Comparison of ENCODE assay signal across 16 cellular contexts in genomic region chr2:28746504-28747111, GRCh38. TPM values are rescaled to one million over a fixed set of nuclear protein-coding genes. Genes with fewer than 3 reads are reported as not detected.
A peak's percentile ranks its signal among the peaks of the same experiment; 100 is the strongest.
DNase-seq lines count a peak whose midpoint lies in the region; ATAC-seq lines count a peak whose summit lies in the region.
"Had no signal": no experiment of that assay in that cellular context is flagged by ENCODE, and none has a peak within 500 bp of the region (broad histone marks: within the 10 kb centered on the region; RNA-seq: fewer than 3 reads in every experiment).

No MANE protein-coding gene starts in this region.

- H3K36me3 ChIP-seq in skeletal muscle satellite cell (ENCODE audit: insufficient read depth, low read length), result no peaks in the 10 kb centered on the region

- H3K36me3 Mint-ChIP-seq in activated naive CD8-positive, alpha-beta T cell treated with anti-CD3 and anti-CD28 coated beads, Interleukin-2, amount 50 U/mL, for 24 hours (ENCODE audit: low read depth), result no peaks in the 10 kb centered on the region
- H3K36me3 Mint-ChIP-seq in activated naive CD8-positive, alpha-beta T cell treated with anti-CD3 and anti-CD28 coated beads for 36 hours, result peaks cover 8% of the 10 kb centered on the region

- no peaks in the 10 kb centered on the region for H3K9me3 Mint-ChIP-seq in activated naive CD8-positive, alpha-beta T cell treated with anti-CD3 and anti-CD28 coated beads, Interleukin-2, amount 50 U/mL, for 24 hours
- H3K9me3 Mint-ChIP-seq in activated naive CD8-positive, alpha-beta T cell treated with anti-CD3 and anti-CD28 coated beads for 36 hours, result no peaks in the 10 kb centered on the region
- H3K9me3 Mint-ChIP-seq: H9 had no signal

- H3K4me3 ChIP-seq in skeletal muscle satellite cell (ENCODE audit: low read length), result no peak overlapping the region

- peaks cover 42% of the 10 kb centered on the region for H3K4me1 Mint-ChIP-seq in activated naive CD8-positive, alpha-beta T cell treated with anti-CD3 and anti-CD28 coated beads, Interleukin-2, amount 50 U/mL, for 24 hours
- H3K4me1 Mint-ChIP-seq in activated naive CD8-positive, alpha-beta T cell treated with anti-CD3 and anti-CD28 coated beads for 36 hours, result peaks cover 36% of the 10 kb centered on the region

- peak overlapping the region; percentile 19 for H3K27ac Mint-ChIP-seq in activated naive CD8-positive, alpha-beta T cell treated with anti-CD3 and anti-CD28 coated beads, Interleukin-2, amount 50 U/mL, for 24 hours
- no peak overlapping the region for H3K27ac Mint-ChIP-seq in activated naive CD8-positive, alpha-beta T cell treated with anti-CD3 and anti-CD28 coated beads for 36 hours
- H3K27ac Mint-ChIP-seq: H9 had no signal

- ATAC-seq in activated naive CD8-positive, alpha-beta T cell treated with anti-CD3 and anti-CD28 coated beads, Interleukin-2, amount 50 U/mL, for 24 hours, result no peak

- H3K4me2 ChIP-seq in skeletal muscle satellite cell (ENCODE audit: low read length), result peak overlapping the region; percentile 1

- H3K27me3 ChIP-seq in skeletal muscle satellite cell (ENCODE audit: control insufficient read depth, insufficient read depth, low read length), result no peaks in the 10 kb centered on the region

- peaks cover 14% of the 10 kb centered on the region for H3K4me1 ChIP-seq in skeletal muscle satellite cell (ENCODE audit: control insufficient read depth, insufficient read depth, low read length)

- H3K4me3 Mint-ChIP-seq in activated naive CD8-positive, alpha-beta T cell treated with anti-CD3 and anti-CD28 coated beads, Interleukin-2, amount 50 U/mL, for 24 hours, result no peak overlapping the region
- no peak overlapping the region for H3K4me3 Mint-ChIP-seq in activated naive CD8-positive, alpha-beta T cell treated with anti-CD3 and anti-CD28 coated beads for 36 hours
- H3K4me3 Mint-ChIP-seq: H9 had no signal

- no peaks in the 10 kb centered on the region for H3K9me3 ChIP-seq in skeletal muscle satellite cell (replicated peaks; ENCODE audit: low read length)

- DNase-seq in activated naive CD8-positive, alpha-beta T cell treated with anti-CD3 and anti-CD28 coated beads, Interleukin-2, amount 50 U/mL, for 24 hours, result no peak
- no peak for DNase-seq in activated naive CD8-positive, alpha-beta T cell treated with anti-CD3 and anti-CD28 coated beads for 36 hours
- DNase-seq in fibroblast of gingiva (ENCODE audit: low read depth) (peak; percentile 2), DMS114 treated with DMSO at 0.1 percent for 48 hours (lab: John Stamatoyannopoulos, UW; ENCODE audit: unreplicated experiment) (no peak), kidney glomerular epithelial cell (lab: John Stamatoyannopoulos, UW) (no peak), NCI-H2107 treated with DMSO at 0.1 percent for 48 hours (lab: John Stamatoyannopoulos, UW; ENCODE audit: unreplicated experiment) (no peak), DMS79 treated with DMSO at 0.1 percent for 48 hours (lab: John Stamatoyannopoulos, UW) (no peak)
- DNase-seq: C1 segment of cervical spinal cord, DMS153, H9, Karpas-422, NCI-H1417, NCI-H1930, NCI-H2171 treated with DMSO at 0.1 percent for 48 hours, NCI-H524 had no signal

- H3K27me3 Mint-ChIP-seq in activated naive CD8-positive, alpha-beta T cell treated with anti-CD3 and anti-CD28 coated beads, Interleukin-2, amount 50 U/mL, for 24 hours, result no peaks in the 10 kb centered on the region
- H3K27me3 Mint-ChIP-seq in activated naive CD8-positive, alpha-beta T cell treated with anti-CD3 and anti-CD28 coated beads for 36 hours, result no peaks in the 10 kb centered on the region

- H3K9ac ChIP-seq in skeletal muscle satellite cell (ENCODE audit: low read depth, low read length), result no peak overlapping the region

RNA-seq across cellular contexts. Expression of gene PPP1CB, which starts 5.0 kb away (rescaled TPM):
- total RNA-seq in activated naive CD8-positive, alpha-beta T cell treated with anti-CD3 and anti-CD28 coated beads for 36 hours, result 100 to 1,000 TPM; 229 to 232 TPM
- total RNA-seq in skeletal muscle satellite cell (2012; rRNA removed), result 125 and 151 TPM in 2 replicates
